In the genomic region with DNA sequence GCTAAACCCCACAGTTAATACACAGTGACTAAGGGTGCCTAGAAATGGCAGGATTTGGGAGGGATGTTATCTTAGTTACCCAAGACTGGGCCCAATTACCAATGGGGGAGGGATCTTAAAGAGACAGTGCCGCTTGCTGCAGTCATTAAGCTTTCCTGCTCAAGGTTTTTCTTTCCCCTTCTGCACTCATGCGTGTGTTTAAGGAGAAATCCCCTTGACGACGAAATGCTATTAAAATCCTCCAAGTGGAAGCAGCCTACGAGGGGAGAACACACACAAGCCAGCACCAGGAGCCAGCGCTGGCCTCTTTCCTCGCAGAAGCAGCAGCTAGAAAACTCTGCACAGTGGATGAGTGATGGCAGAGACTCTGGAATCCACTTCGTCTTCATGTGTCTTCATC, we compare ENCODE assay signal across 2 cellular contexts.
TF ChIP-seq lines count a peak whose summit lies in the region.

No MANE protein-coding gene starts in this region.

TF ChIP-seq in GM23338, 12 proteins besides CTCF, POLR2A, EP300 and RAD21 (continues in another document):
- TF ChIP-seq ZNF331 (CRISPR knock-in tag; IDR thresholded peaks at IDR 0.05; ENCODE audit: low read depth) (no peak), EZH2 (IDR thresholded peaks at IDR 0.05; ENCODE audit: low read depth, unreplicated experiment) (no peak), CREB1 (CRISPR knock-in tag; IDR thresholded peaks at IDR 0.05; ENCODE audit: low read depth) (no peak), ZNF114 (CRISPR knock-in tag; IDR thresholded peaks at IDR 0.05) (no peak), NANOG (IDR thresholded peaks at IDR 0.05; ENCODE audit: borderline replicate concordance) (no peak), JUNB (IDR thresholded peaks at IDR 0.05; ENCODE audit: unreplicated experiment) (no peak), EZH2phosphoT487 (IDR thresholded peaks at IDR 0.05; ENCODE audit: unreplicated experiment) (no peak)
- TF ChIP-seq, protein P1, sequence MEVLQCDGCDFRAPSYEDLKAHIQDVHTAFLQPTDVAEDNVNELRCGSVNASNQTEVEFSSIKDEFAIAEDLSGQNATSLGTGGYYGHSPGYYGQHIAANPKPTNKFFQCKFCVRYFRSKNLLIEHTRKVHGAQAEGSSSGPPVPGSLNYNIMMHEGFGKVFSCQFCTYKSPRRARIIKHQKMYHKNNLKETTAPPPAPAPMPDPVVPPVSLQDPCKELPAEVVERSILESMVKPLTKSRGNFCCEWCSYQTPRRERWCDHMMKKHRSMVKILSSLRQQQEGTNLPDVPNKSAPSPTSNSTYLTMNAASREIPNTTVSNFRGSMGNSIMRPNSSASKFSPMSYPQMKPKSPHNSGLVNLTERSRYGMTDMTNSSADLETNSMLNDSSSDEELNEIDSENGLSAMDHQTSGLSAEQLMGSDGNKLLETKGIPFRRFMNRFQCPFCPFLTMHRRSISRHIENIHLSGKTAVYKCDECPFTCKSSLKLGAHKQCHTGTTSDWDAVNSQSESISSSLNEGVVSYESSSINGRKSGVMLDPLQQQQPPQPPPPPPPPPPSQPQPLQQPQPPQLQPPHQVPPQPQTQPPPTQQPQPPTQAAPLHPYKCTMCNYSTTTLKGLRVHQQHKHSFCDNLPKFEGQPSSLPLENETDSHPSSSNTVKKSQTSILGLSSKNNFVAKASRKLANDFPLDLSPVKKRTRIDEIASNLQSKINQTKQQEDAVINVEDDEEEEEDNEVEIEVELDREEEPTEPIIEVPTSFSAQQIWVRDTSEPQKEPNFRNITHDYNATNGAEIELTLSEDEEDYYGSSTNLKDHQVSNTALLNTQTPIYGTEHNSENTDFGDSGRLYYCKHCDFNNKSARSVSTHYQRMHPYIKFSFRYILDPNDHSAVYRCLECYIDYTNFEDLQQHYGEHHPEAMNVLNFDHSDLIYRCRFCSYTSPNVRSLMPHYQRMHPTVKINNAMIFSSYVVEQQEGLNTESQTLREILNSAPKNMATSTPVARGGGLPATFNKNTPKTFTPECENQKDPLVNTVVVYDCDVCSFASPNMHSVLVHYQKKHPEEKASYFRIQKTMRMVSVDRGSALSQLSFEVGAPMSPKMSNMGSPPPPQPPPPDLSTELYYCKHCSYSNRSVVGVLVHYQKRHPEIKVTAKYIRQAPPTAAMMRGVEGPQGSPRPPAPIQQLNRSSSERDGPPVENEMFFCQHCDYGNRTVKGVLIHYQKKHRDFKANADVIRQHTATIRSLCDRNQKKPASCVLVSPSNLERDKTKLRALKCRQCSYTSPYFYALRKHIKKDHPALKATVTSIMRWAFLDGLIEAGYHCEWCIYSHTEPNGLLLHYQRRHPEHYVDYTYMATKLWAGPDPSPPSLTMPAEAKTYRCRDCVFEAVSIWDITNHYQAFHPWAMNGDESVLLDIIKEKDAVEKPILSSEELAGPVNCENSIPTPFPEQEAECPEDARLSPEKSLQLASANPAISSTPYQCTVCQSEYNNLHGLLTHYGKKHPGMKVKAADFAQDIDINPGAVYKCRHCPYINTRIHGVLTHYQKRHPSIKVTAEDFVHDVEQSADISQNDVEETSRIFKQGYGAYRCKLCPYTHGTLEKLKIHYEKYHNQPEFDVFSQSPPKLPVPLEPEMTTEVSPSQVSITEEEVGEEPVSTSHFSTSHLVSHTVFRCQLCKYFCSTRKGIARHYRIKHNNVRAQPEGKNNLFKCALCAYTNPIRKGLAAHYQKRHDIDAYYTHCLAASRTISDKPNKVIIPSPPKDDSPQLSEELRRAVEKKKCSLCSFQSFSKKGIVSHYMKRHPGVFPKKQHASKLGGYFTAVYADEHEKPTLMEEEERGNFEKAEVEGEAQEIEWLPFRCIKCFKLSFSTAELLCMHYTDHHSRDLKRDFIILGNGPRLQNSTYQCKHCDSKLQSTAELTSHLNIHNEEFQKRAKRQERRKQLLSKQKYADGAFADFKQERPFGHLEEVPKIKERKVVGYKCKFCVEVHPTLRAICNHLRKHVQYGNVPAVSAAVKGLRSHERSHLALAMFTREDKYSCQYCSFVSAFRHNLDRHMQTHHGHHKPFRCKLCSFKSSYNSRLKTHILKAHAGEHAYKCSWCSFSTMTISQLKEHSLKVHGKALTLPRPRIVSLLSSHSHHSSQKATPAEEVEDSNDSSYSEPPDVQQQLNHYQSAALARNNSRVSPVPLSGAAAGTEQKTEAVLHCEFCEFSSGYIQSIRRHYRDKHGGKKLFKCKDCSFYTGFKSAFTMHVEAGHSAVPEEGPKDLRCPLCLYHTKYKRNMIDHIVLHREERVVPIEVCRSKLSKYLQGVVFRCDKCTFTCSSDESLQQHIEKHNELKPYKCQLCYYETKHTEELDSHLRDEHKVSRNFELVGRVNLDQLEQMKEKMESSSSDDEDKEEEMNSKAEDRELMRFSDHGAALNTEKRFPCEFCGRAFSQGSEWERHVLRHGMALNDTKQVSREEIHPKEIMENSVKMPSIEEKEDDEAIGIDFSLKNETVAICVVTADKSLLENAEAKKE (CRISPR knock-in tag; IDR thresholded peaks at IDR 0.05): no peak
- TF ChIP-seq, protein P2, sequence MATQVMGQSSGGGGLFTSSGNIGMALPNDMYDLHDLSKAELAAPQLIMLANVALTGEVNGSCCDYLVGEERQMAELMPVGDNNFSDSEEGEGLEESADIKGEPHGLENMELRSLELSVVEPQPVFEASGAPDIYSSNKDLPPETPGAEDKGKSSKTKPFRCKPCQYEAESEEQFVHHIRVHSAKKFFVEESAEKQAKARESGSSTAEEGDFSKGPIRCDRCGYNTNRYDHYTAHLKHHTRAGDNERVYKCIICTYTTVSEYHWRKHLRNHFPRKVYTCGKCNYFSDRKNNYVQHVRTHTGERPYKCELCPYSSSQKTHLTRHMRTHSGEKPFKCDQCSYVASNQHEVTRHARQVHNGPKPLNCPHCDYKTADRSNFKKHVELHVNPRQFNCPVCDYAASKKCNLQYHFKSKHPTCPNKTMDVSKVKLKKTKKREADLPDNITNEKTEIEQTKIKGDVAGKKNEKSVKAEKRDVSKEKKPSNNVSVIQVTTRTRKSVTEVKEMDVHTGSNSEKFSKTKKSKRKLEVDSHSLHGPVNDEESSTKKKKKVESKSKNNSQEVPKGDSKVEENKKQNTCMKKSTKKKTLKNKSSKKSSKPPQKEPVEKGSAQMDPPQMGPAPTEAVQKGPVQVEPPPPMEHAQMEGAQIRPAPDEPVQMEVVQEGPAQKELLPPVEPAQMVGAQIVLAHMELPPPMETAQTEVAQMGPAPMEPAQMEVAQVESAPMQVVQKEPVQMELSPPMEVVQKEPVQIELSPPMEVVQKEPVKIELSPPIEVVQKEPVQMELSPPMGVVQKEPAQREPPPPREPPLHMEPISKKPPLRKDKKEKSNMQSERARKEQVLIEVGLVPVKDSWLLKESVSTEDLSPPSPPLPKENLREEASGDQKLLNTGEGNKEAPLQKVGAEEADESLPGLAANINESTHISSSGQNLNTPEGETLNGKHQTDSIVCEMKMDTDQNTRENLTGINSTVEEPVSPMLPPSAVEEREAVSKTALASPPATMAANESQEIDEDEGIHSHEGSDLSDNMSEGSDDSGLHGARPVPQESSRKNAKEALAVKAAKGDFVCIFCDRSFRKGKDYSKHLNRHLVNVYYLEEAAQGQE (IDR thresholded peaks at IDR 0.05; ENCODE audit: unreplicated experiment): no peak
- TF ChIP-seq, protein P3, sequence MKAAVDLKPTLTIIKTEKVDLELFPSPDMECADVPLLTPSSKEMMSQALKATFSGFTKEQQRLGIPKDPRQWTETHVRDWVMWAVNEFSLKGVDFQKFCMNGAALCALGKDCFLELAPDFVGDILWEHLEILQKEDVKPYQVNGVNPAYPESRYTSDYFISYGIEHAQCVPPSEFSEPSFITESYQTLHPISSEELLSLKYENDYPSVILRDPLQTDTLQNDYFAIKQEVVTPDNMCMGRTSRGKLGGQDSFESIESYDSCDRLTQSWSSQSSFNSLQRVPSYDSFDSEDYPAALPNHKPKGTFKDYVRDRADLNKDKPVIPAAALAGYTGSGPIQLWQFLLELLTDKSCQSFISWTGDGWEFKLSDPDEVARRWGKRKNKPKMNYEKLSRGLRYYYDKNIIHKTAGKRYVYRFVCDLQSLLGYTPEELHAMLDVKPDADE (IDR thresholded peaks at IDR 0.05): no peak

TF ChIP-seq in HepG2, 621 proteins besides CTCF, POLR2A, EP300 and RAD21:
- TF ChIP-seq, protein P4, sequence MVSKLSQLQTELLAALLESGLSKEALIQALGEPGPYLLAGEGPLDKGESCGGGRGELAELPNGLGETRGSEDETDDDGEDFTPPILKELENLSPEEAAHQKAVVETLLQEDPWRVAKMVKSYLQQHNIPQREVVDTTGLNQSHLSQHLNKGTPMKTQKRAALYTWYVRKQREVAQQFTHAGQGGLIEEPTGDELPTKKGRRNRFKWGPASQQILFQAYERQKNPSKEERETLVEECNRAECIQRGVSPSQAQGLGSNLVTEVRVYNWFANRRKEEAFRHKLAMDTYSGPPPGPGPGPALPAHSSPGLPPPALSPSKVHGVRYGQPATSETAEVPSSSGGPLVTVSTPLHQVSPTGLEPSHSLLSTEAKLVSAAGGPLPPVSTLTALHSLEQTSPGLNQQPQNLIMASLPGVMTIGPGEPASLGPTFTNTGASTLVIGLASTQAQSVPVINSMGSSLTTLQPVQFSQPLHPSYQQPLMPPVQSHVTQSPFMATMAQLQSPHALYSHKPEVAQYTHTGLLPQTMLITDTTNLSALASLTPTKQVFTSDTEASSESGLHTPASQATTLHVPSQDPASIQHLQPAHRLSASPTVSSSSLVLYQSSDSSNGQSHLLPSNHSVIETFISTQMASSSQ (IDR thresholded peaks at IDR 0.05; ENCODE audit: low read depth): no peak
- TF ChIP-seq, protein P4 (CRISPR knock-in tag; IDR thresholded peaks at IDR 0.05; ENCODE audit: borderline replicate concordance): no peak
- TF ChIP-seq, protein P5, sequence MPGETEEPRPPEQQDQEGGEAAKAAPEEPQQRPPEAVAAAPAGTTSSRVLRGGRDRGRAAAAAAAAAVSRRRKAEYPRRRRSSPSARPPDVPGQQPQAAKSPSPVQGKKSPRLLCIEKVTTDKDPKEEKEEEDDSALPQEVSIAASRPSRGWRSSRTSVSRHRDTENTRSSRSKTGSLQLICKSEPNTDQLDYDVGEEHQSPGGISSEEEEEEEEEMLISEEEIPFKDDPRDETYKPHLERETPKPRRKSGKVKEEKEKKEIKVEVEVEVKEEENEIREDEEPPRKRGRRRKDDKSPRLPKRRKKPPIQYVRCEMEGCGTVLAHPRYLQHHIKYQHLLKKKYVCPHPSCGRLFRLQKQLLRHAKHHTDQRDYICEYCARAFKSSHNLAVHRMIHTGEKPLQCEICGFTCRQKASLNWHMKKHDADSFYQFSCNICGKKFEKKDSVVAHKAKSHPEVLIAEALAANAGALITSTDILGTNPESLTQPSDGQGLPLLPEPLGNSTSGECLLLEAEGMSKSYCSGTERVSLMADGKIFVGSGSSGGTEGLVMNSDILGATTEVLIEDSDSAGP (CRISPR knock-in tag; IDR thresholded peaks at IDR 0.05; ENCODE audit: borderline replicate concordance): peak; percentile 83
- no peak for TF ChIP-seq ZNF264 (CRISPR knock-in tag; IDR thresholded peaks at IDR 0.05)
- TF ChIP-seq ZSCAN31 (CRISPR knock-in tag; IDR thresholded peaks at IDR 0.05; ENCODE audit: low read depth): no peak
- TF ChIP-seq NBN (conservative IDR thresholded peaks at IDR 0.05): no peak
